In genomic region chr13:110907951-110908898, GRCh38 we compare ENCODE assay signal across 8 cellular contexts. TPM values are rescaled to one million over a fixed set of nuclear protein-coding genes. Genes with fewer than 3 reads are reported as not detected.
A peak's percentile ranks its signal among the peaks of the same experiment; 100 is the strongest.
DNase-seq lines count a peak whose midpoint lies in the region; ATAC-seq and TF ChIP-seq lines count a peak whose summit lies in the region.

No MANE protein-coding gene starts in this region.

- peaks cover 68% of the 10 kb centered on the region for H3K36me3 Mint-ChIP-seq in Calu3 (ENCODE audit: insufficient read depth, unreplicated experiment)

- H3K23ac ChIP-seq in mesendoderm (ENCODE audit: low read length): no peak overlapping the region

- H3K36me3 ChIP-seq in mesendoderm (ENCODE audit: control insufficient read depth, insufficient read depth, low read length): peaks cover 4% of the 10 kb centered on the region

- DNase-seq in Calu3 (peak; percentile 66), LHCN-M2 (ENCODE audit: low read depth) (peak; percentile 39), cardiac fibroblast (ENCODE audit: low read depth in 2 of 2) (peak; percentile 49 to 51), mesendoderm (peak; percentile 90), hippocampal formation (lab: John Stamatoyannopoulos, UW) (no peak)
- no peak for DNase-seq in activated CD8-positive, alpha-beta memory T cell treated with anti-CD3 and anti-CD28 coated beads, Interleukin-2, amount 50 U/mL, for 4 hours

- peaks cover 4% of the 10 kb centered on the region for H3K79me1 ChIP-seq in mesendoderm (ENCODE audit: low read length)

- H3K9me3 Mint-ChIP-seq in Calu3 (ENCODE audit: low read depth, unreplicated experiment): no peaks in the 10 kb centered on the region

- H3K4ac ChIP-seq in mesendoderm (ENCODE audit: low read depth, low read length): no peak overlapping the region

- peak overlapping the region; percentile 65 for H3K4me3 Mint-ChIP-seq in Calu3 (ENCODE audit: low read depth, unreplicated experiment)

- ATAC-seq in GM21390 (IDR thresholded peaks at IDR 0.05; ENCODE audit: unreplicated experiment) (no peak), HG03521 (IDR thresholded peaks at IDR 0.05; ENCODE audit: unreplicated experiment) (no peak)

- no peak overlapping the region for H2BK5ac ChIP-seq in mesendoderm (ENCODE audit: low read length)

- no peak overlapping the region for H2BK15ac ChIP-seq in mesendoderm (replicated peaks; ENCODE audit: low read depth)

- peaks cover 77% of the 10 kb centered on the region for H3K79me2 ChIP-seq in mesendoderm (ENCODE audit: control insufficient read depth, insufficient read depth, low read length)

- peaks cover 7% of the 10 kb centered on the region for H3K4me1 Mint-ChIP-seq in Calu3 (ENCODE audit: low read depth, unreplicated experiment)

- no peak overlapping the region for H4K5ac ChIP-seq in mesendoderm (ENCODE audit: low read length)

- no peaks in the 10 kb centered on the region for H3K27me3 Mint-ChIP-seq in Calu3 (ENCODE audit: unreplicated experiment)

- H3K18ac ChIP-seq in mesendoderm (ENCODE audit: low read length): no peak overlapping the region

- H2AK5ac ChIP-seq in mesendoderm (ENCODE audit: low read length): no peak overlapping the region

- TF ChIP-seq CTCF in Calu3 (IDR thresholded peaks at IDR 0.05; ENCODE audit: unreplicated experiment) (no peak), cardiac fibroblast (IDR thresholded peaks at IDR 0.05; ENCODE audit: low read depth, low read length) (no peak)

- no TSS peak for BruUV-seq in Calu3 (replicated peaks; lab: Mats Ljungman, UMichigan)

- H3K56ac ChIP-seq in mesendoderm (ENCODE audit: low read length): peak overlapping the region; percentile 51

- peaks cover 16% of the 10 kb centered on the region for H3K4me1 ChIP-seq in mesendoderm (ENCODE audit: control insufficient read depth, low read depth, low read length)

- no CpG with 5 or more reads among the region's 9 CpGs for WGBS in mesendoderm (ENCODE audit: extremely low coverage, insufficient coverage, low lambda C conversion rate)

- CTCF ChIA-PET in Calu3 (lab: Charles Lee): no interaction called here

- H4K8ac ChIP-seq in mesendoderm (ENCODE audit: low read depth, low read length): no peak overlapping the region

- H3K4me2 ChIP-seq in mesendoderm (ENCODE audit: low read length): no peak overlapping the region

- intact Hi-C loops in Calu3 (cut with micrococcal nuclease; ENCODE audit: unreplicated experiment): no loop called here

- H3K27ac Mint-ChIP-seq in Calu3 (ENCODE audit: unreplicated experiment): peak overlapping the region; percentile 87

- H3K9ac ChIP-seq in mesendoderm (ENCODE audit: low read length): peak overlapping the region; percentile 28

- H3K27ac ChIP-seq in mesendoderm (ENCODE audit: low read depth, low read length): no peak overlapping the region

- H3K27me3 ChIP-seq in mesendoderm (ENCODE audit: insufficient read depth, low read length, poor library complexity): no peaks in the 10 kb centered on the region

- H2BK120ac ChIP-seq in mesendoderm (ENCODE audit: low read depth, low read length): no peak overlapping the region

- H3K4me3 ChIP-seq in cardiac fibroblast (replicated peaks in 1 of 2; ENCODE audit: low read depth in 2 of 2, low read length in 2 of 2) (no peak overlapping the region), mesendoderm (ENCODE audit: low read length) (no peak overlapping the region)

RNA-seq across cellular contexts. Expression of gene ANKRD10, which starts 6.6 kb away (rescaled TPM):
- total RNA-seq in Calu3 (2022): 109 and 120 TPM in 2 replicates
- 186 and 510 TPM in 2 replicates for total RNA-seq in LHCN-M2 (2014; rRNA removed)
- 37.9 TPM for polyA plus RNA-seq in LHCN-M2 (2012)
- 49.3 TPM for polyA plus RNA-seq in mesendoderm (2013, experiment 1 of 2)
- polyA plus RNA-seq in mesendoderm (2013, experiment 2 of 2): 49.3 TPM

Comparison
In these comparisons a context has a peak if more than half of its experiments do, and no peak if none do; other contexts are left out.
1. DNase-seq: peak in Calu3 (single experiment), LHCN-M2 (single experiment), cardiac fibroblast (2 of 2) and mesendoderm (single experiment); none in activated CD8-positive, alpha-beta memory T cell treated with anti-CD3 and anti-CD28 coated beads, Interleukin-2, amount 50 U/mL, for 4 hours (single experiment) and hippocampal formation (0 of 2).